Comparison of ENCODE assay signal across 8 cellular contexts in the genomic region with DNA sequence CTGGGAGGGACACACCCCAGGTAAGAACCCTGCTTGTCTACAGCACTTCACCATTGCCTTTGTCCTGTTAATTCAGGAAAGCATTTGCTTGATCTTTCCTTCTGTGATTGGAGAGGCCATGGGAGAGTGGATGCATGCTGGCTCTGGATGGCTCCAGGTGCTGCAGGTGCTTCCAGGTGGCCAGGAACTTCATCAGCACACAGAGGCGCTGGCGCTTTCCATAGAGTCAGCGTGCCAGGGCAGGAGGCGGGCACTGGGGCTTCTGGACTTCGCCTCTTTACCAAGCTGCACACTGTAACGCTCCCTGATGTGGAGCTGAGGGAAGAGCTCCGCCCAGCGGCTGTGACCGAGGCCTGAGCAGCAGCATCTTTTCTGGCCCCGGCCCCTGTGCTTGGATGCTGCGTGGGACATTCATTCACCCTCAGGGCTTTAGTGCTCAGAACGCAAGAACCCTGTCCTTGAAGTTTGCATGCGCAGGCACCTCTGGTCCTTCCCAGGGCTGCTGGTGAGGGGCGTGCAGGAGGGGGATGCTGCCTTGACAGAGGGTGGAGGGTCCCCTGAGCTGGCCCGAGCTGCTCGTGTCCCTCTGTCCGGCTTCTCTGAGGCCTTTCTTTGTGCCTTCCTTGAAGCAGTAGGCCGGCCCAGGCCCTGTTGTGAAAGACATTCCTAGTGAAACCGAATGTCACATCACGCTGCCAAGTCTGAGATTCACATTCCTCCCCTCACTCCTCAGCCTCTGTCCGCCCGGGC. TPM values are rescaled to one million over a fixed set of nuclear protein-coding genes. Genes with fewer than 3 reads are reported as not detected.
DNase-seq lines count a peak whose midpoint lies in the region; ATAC-seq, FAIRE-seq and TF ChIP-seq lines count a peak whose summit lies in the region.

No MANE protein-coding gene starts in this region.

- peaks cover 0 to 6% of the 10 kb centered on the region in 2 donors for H3K4me1 ChIP-seq in kidney (ENCODE audit: control insufficient read depth in 1 of 2, insufficient read depth in 1 of 2, low read depth in 1 of 2, low read length in 2 of 2)

- H3K4me1 Mint-ChIP-seq in activated CD8-positive, alpha-beta T cell treated with anti-CD3 and anti-CD28 coated beads, Interleukin-2, amount 10 ng/mL, durations not matched to agents 7 days and 5 days (ENCODE audit: low read depth), result peaks cover 61% of the 10 kb centered on the region
- H3K4me1 Mint-ChIP-seq in activated CD8-positive, alpha-beta T cell treated with anti-CD3 and anti-CD28 coated beads for 36 hours (ENCODE audit: low read depth), result peaks cover 34% of the 10 kb centered on the region
- peaks cover 6% of the 10 kb centered on the region for H3K4me1 Mint-ChIP-seq in type B pancreatic cell (ENCODE audit: unreplicated experiment)

- TF ChIP-seq CTCF in activated CD8-positive, alpha-beta T cell treated with anti-CD3 and anti-CD28 coated beads for 36 hours (IDR thresholded peaks at IDR 0.05), result no peak
- peak; percentile 87 for TF ChIP-seq CTCF in VCaP (conservative IDR thresholded peaks at IDR 0.05)
- TF ChIP-seq CTCF in kidney (IDR thresholded peaks at IDR 0.05; ENCODE audit: borderline replicate concordance, extremely low read depth, insufficient read depth), result peak; percentile 9
- no peak for TF ChIP-seq CTCF in type B pancreatic cell (conservative IDR thresholded peaks at IDR 0.05)
- no peak for TF ChIP-seq CTCF in GM20000 (IDR thresholded peaks at IDR 0.05; ENCODE audit: extremely low read depth, missing control alignments)

- POLR2A ChIA-PET in activated CD8-positive, alpha-beta T cell treated with anti-CD3 and anti-CD28 coated beads, Interleukin-2, amount 10 ng/mL, durations not matched to agents 7 days and 5 days (lab: Charles Lee), result interaction anchor here (4.7 to 8.8 kb wide), 2 partner anchors 11 to 66 kb away, joined by 33 to 178 read pairs; a partner anchor contains a TSS
- POLR2A ChIA-PET in activated CD8-positive, alpha-beta T cell treated with anti-CD3 and anti-CD28 coated beads for 36 hours (lab: Charles Lee), result interaction anchor here (1.4 to 1.9 kb wide), 3 partner anchors 9 to 65 kb away, joined by 3 to 10 read pairs (median 7); a partner anchor contains a TSS

- H3K9me3 Mint-ChIP-seq in activated CD8-positive, alpha-beta T cell treated with anti-CD3 and anti-CD28 coated beads, Interleukin-2, amount 10 ng/mL, durations not matched to agents 7 days and 5 days (ENCODE audit: insufficient read depth), result no peaks in the 10 kb centered on the region
- H3K9me3 Mint-ChIP-seq in activated CD8-positive, alpha-beta T cell treated with anti-CD3 and anti-CD28 coated beads for 36 hours, result no peaks in the 10 kb centered on the region
- no peaks in the 10 kb centered on the region for H3K9me3 Mint-ChIP-seq in type B pancreatic cell

- H3K27ac ChIP-seq in VCaP (no peak overlapping the region), kidney (ENCODE audit: low read depth in 2 of 2, low read length in 2 of 2) (no peak overlapping the region)

- no peaks in the 10 kb centered on the region for H3K36me3 ChIP-seq in kidney (ENCODE audit: control insufficient read depth in 1 of 2, insufficient read depth in 2 of 2, low read length in 2 of 2)

- no peak for FAIRE-seq in kidney (lab: Jason Lieb, UNC)

- no peak overlapping the region for H3K4me3 Mint-ChIP-seq in activated CD8-positive, alpha-beta T cell treated with anti-CD3 and anti-CD28 coated beads, Interleukin-2, amount 10 ng/mL, durations not matched to agents 7 days and 5 days
- no peak overlapping the region for H3K4me3 Mint-ChIP-seq in activated CD8-positive, alpha-beta T cell treated with anti-CD3 and anti-CD28 coated beads for 36 hours
- no peak overlapping the region for H3K4me3 Mint-ChIP-seq in type B pancreatic cell

- DNase-seq in activated CD8-positive, alpha-beta T cell treated with anti-CD3 and anti-CD28 coated beads, Interleukin-2, amount 10 ng/mL, durations not matched to agents 7 days and 5 days, result no peak
- DNase-seq in activated CD8-positive, alpha-beta T cell treated with anti-CD3 and anti-CD28 coated beads for 36 hours, result no peak
- DNase-seq in kidney (peak; percentile 83), type B pancreatic cell (ENCODE audit: extremely low spot score, unreplicated experiment) (peak; percentile 42), GM20000 (ENCODE audit: low spot score) (no peak)
- DNase-seq in stimulated activated CD4-positive, alpha-beta T cell treated with anti-CD3 and anti-CD28 coated beads, Interleukin-2, amount 100 ng/mL, for 48 hours, result no peak

- no peaks in the 10 kb centered on the region for H3K9me3 ChIP-seq in kidney (ENCODE audit: control insufficient read depth in 1 of 2, low read length in 2 of 2)

- H3K36me3 Mint-ChIP-seq in activated CD8-positive, alpha-beta T cell treated with anti-CD3 and anti-CD28 coated beads, Interleukin-2, amount 10 ng/mL, durations not matched to agents 7 days and 5 days (ENCODE audit: low read depth), result peaks cover 21% of the 10 kb centered on the region
- H3K36me3 Mint-ChIP-seq in activated CD8-positive, alpha-beta T cell treated with anti-CD3 and anti-CD28 coated beads for 36 hours (ENCODE audit: low read depth), result peaks cover 2% of the 10 kb centered on the region
- H3K36me3 Mint-ChIP-seq in type B pancreatic cell, result no peaks in the 10 kb centered on the region

- intact Hi-C loops in activated CD8-positive, alpha-beta T cell treated with anti-CD3 and anti-CD28 coated beads for 36 hours (cut with micrococcal nuclease), result no loop called here
- intact Hi-C loops in kidney (cut with DNase I), result no loop called here

- H3K27me3 Mint-ChIP-seq in activated CD8-positive, alpha-beta T cell treated with anti-CD3 and anti-CD28 coated beads, Interleukin-2, amount 10 ng/mL, durations not matched to agents 7 days and 5 days (ENCODE audit: low read depth), result peaks cover 3% of the 10 kb centered on the region
- H3K27me3 Mint-ChIP-seq in activated CD8-positive, alpha-beta T cell treated with anti-CD3 and anti-CD28 coated beads for 36 hours, result no peaks in the 10 kb centered on the region
- H3K27me3 Mint-ChIP-seq in type B pancreatic cell, result no peaks in the 10 kb centered on the region

- no peak overlapping the region for H3K9ac ChIP-seq in kidney (ENCODE audit: low read length in 2 of 2)

- ATAC-seq in activated CD8-positive, alpha-beta T cell treated with anti-CD3 and anti-CD28 coated beads, Interleukin-2, amount 10 ng/mL, durations not matched to agents 7 days and 5 days, result no peak
- ATAC-seq in activated CD8-positive, alpha-beta T cell treated with anti-CD3 and anti-CD28 coated beads for 36 hours, result no peak
- ATAC-seq in GM18502 (IDR thresholded peaks at IDR 0.05; ENCODE audit: poor library complexity, unreplicated experiment), result no peak

- CTCF ChIA-PET in activated CD8-positive, alpha-beta T cell treated with anti-CD3 and anti-CD28 coated beads, Interleukin-2, amount 10 ng/mL, durations not matched to agents 7 days and 5 days (lab: Charles Lee), result interaction anchor here (3.3 to 3.4 kb wide), 2 partner anchors 76 to 77 kb away, joined by 13 to 19 read pairs; no protein-coding TSS in a partner anchor
- CTCF ChIA-PET in activated CD8-positive, alpha-beta T cell treated with anti-CD3 and anti-CD28 coated beads for 36 hours (lab: Charles Lee), result no interaction called here

- no peak overlapping the region for H3K4me3 ChIP-seq in kidney (ENCODE audit: low read length in 2 of 2)

- peak overlapping the region; percentile 100 for H3K27ac Mint-ChIP-seq in activated CD8-positive, alpha-beta T cell treated with anti-CD3 and anti-CD28 coated beads, Interleukin-2, amount 10 ng/mL, durations not matched to agents 7 days and 5 days
- no peak overlapping the region for H3K27ac Mint-ChIP-seq in activated CD8-positive, alpha-beta T cell treated with anti-CD3 and anti-CD28 coated beads for 36 hours
- H3K27ac Mint-ChIP-seq in type B pancreatic cell, result no peak overlapping the region

RNA-seq across cellular contexts. Expression of a gene that starts 1.6 kb away (rescaled TPM):
- 10 to 100 TPM; 56.0 to 58.6 TPM for total RNA-seq in activated CD8-positive, alpha-beta T cell treated with anti-CD3 and anti-CD28 coated beads, Interleukin-2, amount 10 ng/mL, durations not matched to agents 7 days and 5 days
- total RNA-seq in activated CD8-positive, alpha-beta T cell treated with anti-CD3 and anti-CD28 coated beads for 36 hours, result 10 to 100 TPM in 1 of 2 experiments, 1 to 10 TPM in 1; 9.2 to 10.3 TPM
- total RNA-seq in kidney, result 11.7 TPM
- polyA plus RNA-seq in kidney (ENCODE audit: insufficient read depth, low read depth, low replicate concordance), result 4.3 TPM
- total RNA-seq in type B pancreatic cell (ENCODE audit: low replicate concordance), result 0.92 and 2.0 TPM in 2 replicates

RNA-seq across cellular contexts. Expression of a gene that starts 43.6 kb away (rescaled TPM):
- not detected for total RNA-seq in activated CD8-positive, alpha-beta T cell treated with anti-CD3 and anti-CD28 coated beads, Interleukin-2, amount 10 ng/mL, durations not matched to agents 7 days and 5 days
- not detected for total RNA-seq in activated CD8-positive, alpha-beta T cell treated with anti-CD3 and anti-CD28 coated beads for 36 hours
- total RNA-seq in kidney, result 19.4 TPM
- 44.4 TPM for polyA plus RNA-seq in kidney (ENCODE audit: insufficient read depth, low read depth, low replicate concordance)
- 4.7 and 10.3 TPM in 2 replicates for total RNA-seq in type B pancreatic cell (ENCODE audit: low replicate concordance)

Comparison
In these comparisons a context has a peak if more than half of its experiments do, and no peak if none do; other contexts are left out.
1. DNase-seq: peak in kidney (single experiment) and type B pancreatic cell (single experiment); none in activated CD8-positive, alpha-beta T cell treated with anti-CD3 and anti-CD28 coated beads, Interleukin-2, amount 10 ng/mL, durations not matched to agents 7 days and 5 days (single experiment), activated CD8-positive, alpha-beta T cell treated with anti-CD3 and anti-CD28 coated beads for 36 hours (single experiment), GM20000 (single experiment) and stimulated activated CD4-positive, alpha-beta T cell treated with anti-CD3 and anti-CD28 coated beads, Interleukin-2, amount 100 ng/mL, for 48 hours (0 of 2).
2. CTCF ChIP-seq: peak in VCaP (single experiment) and kidney (single experiment); none in activated CD8-positive, alpha-beta T cell treated with anti-CD3 and anti-CD28 coated beads for 36 hours (single experiment), type B pancreatic cell (single experiment) and GM20000 (single experiment).